ENCODE assay signal across 8 cellular contexts in the genomic region with DNA sequence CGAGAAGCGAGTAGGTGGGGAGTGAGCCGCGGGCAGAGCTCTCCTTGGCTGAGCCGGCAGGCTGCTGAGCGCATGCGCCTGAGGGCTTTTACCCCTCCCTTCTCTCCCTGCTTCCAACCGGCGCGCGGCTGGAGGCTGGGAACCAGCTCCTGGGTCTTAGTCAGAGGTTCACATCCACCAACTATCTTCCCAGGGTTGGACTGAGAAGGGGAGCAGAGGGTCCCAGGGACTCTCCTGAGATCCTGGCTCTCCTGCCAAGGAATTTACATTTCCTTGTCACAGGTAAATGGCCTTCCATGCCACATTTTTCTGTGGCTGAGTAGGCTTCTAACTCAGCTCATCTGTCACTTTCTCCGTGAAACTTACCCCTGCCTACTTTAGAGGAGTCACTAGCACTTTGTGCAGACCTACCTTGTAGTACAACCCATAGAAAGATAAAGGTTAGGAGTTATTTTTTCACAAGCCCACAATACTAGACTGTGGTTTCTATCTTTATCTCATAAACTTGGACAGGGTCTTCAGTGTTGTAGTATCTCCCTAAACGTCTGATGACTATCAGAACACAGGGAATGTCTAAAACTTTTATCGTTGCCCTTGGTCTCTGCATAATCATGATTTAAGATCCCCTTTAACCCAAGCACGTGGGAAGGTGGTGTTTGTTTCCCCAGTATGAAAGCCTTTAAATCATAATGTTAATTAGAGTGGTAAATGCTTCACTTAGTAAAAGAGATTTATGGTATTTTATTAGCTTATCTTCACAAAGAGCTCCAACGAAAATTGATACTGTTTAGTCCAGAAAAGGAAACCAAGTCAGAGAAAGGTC. TPM values are rescaled to one million over a fixed set of nuclear protein-coding genes. Genes with fewer than 3 reads are reported as not detected.
DNase-seq lines count a peak whose midpoint lies in the region; ATAC-seq and TF ChIP-seq lines count a peak whose summit lies in the region.

No MANE protein-coding gene starts in this region.

- H3K27me3 ChIP-seq in smooth muscle cell (ENCODE audit: low read depth) = no peaks in the 10 kb centered on the region

- peak overlapping the region; percentile 65 for H2AFZ ChIP-seq in smooth muscle cell (ENCODE audit: low read depth)

- peak overlapping the region; percentile 86 for H3K27ac ChIP-seq in smooth muscle cell (ENCODE audit: low read depth)

- no peaks in the 10 kb centered on the region for H3K36me3 ChIP-seq in smooth muscle cell (ENCODE audit: low read depth)

- 5% methylated on average over 15 of the region's 16 CpGs for WGBS in smooth muscle cell (ENCODE audit: low lambda C conversion rate)

- TF ChIP-seq CTCF in smooth muscle cell (IDR thresholded peaks at IDR 0.05; ENCODE audit: borderline replicate concordance, insufficient read depth, poor library complexity, severe bottlenecking) = no peak

- peaks cover 14% of the 10 kb centered on the region for H3K4me1 ChIP-seq in smooth muscle cell (ENCODE audit: low read depth)

- H3K27ac Mint-ChIP-seq in activated naive CD4-positive, alpha-beta T cell treated with anti-CD3 and anti-CD28 coated beads, Interleukin-2, amount 50 U/mL, for 24 hours = peak overlapping the region; percentile 88

- H3K9me3 ChIP-seq in smooth muscle cell (replicated peaks; ENCODE audit: low read depth) = no peaks in the 10 kb centered on the region

- H3K36me3 Mint-ChIP-seq in activated naive CD4-positive, alpha-beta T cell treated with anti-CD3 and anti-CD28 coated beads, Interleukin-2, amount 50 U/mL, for 24 hours = peaks cover 1% of the 10 kb centered on the region

- H3K9ac ChIP-seq in smooth muscle cell (ENCODE audit: low read depth) = peak overlapping the region; percentile 65

- no peaks in the 10 kb centered on the region for H3K9me3 Mint-ChIP-seq in activated naive CD4-positive, alpha-beta T cell treated with anti-CD3 and anti-CD28 coated beads, Interleukin-2, amount 50 U/mL, for 24 hours

- peaks cover 36% of the 10 kb centered on the region for H3K4me1 Mint-ChIP-seq in activated naive CD4-positive, alpha-beta T cell treated with anti-CD3 and anti-CD28 coated beads, Interleukin-2, amount 50 U/mL, for 24 hours

- H3K4me3 Mint-ChIP-seq in activated naive CD4-positive, alpha-beta T cell treated with anti-CD3 and anti-CD28 coated beads, Interleukin-2, amount 50 U/mL, for 24 hours = peak overlapping the region; percentile 90

- peaks cover 28% of the 10 kb centered on the region for H3K79me2 ChIP-seq in smooth muscle cell (ENCODE audit: low read depth)

- H3K27me3 Mint-ChIP-seq in activated naive CD4-positive, alpha-beta T cell treated with anti-CD3 and anti-CD28 coated beads, Interleukin-2, amount 50 U/mL, for 24 hours = no peaks in the 10 kb centered on the region

- H3F3A ChIP-seq in smooth muscle cell (ENCODE audit: low read depth) = peaks cover 11% of the 10 kb centered on the region

- peak in 2 of 3 experiments; percentile 81 to 83 for DNase-seq in stimulated activated CD4-positive, alpha-beta T cell treated with anti-CD3 and anti-CD28 coated beads, TNF-alpha, amount 100 ng/mL, for 4 hours (ENCODE audit: low read depth in 3 of 3)
- DNase-seq in stimulated activated CD4-positive, alpha-beta T cell treated with anti-CD3 and anti-CD28 coated beads, Interleukin-15, amount 100 ng/mL, for 24 hours = no peak
- DNase-seq in iPS DF 4.7 (ENCODE audit: extremely low read depth, low spot score) (peak; percentile 62), smooth muscle cell (lab: John Stamatoyannopoulos, UW; ENCODE audit: unreplicated experiment) (no peak), dermis blood vessel endothelial cell (no peak)
- DNase-seq in stimulated activated CD4-positive, alpha-beta T cell treated with anti-CD3 and anti-CD28 coated beads, Interleukin-2, amount 100 ng/mL, for 24 hours = no peak

- H4K20me1 ChIP-seq in smooth muscle cell (ENCODE audit: low read depth) = peaks cover under 1% of the 10 kb centered on the region

- ATAC-seq in HG03378 (IDR thresholded peaks at IDR 0.05; ENCODE audit: unreplicated experiment) = peak; percentile 60

- H3K4me2 ChIP-seq in smooth muscle cell = peak overlapping the region; percentile 93

- H3K4me3 ChIP-seq in smooth muscle cell = peak overlapping the region; percentile 82

RNA-seq across cellular contexts. Expression of gene TBC1D5, which starts 0.6 kb away (rescaled TPM):
- total RNA-seq in smooth muscle cell (35.3 and 54.0 TPM in 2 replicates), dermis blood vessel endothelial cell (98.7 and 104 TPM in 2 replicates)
- polyA plus RNA-seq in smooth muscle cell = 12.1 and 14.6 TPM in 2 replicates

Comparison
In these comparisons a context has a peak if more than half of its experiments do, and no peak if none do; other contexts are left out.
1. DNase-seq: peak in stimulated activated CD4-positive, alpha-beta T cell treated with anti-CD3 and anti-CD28 coated beads, TNF-alpha, amount 100 ng/mL, for 4 hours (2 of 3) and iPS DF 4.7 (single experiment); none in stimulated activated CD4-positive, alpha-beta T cell treated with anti-CD3 and anti-CD28 coated beads, Interleukin-15, amount 100 ng/mL, for 24 hours (single experiment), smooth muscle cell (single experiment), dermis blood vessel endothelial cell (single experiment) and stimulated activated CD4-positive, alpha-beta T cell treated with anti-CD3 and anti-CD28 coated beads, Interleukin-2, amount 100 ng/mL, for 24 hours (0 of 2).